In the genomic region with DNA sequence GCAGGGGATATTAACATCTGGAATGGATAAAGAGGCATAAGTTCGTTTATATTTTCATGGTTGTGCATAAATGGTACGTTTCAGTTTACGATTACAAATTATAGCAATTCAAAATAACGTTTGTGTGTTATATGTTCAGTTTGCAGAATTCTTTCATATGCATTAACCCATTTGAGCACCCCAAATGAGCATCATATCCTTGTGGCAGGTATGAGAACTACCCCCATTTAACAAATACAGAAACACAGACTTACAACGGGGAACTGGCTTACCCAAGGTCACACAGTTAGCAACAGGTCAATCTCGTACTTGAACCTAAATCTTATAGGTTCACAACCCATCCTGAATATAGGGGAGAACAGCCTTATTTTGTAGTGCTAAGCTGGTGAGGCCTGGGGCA, we compare ENCODE assay signal across 24 cellular contexts. TPM values are rescaled to one million over a fixed set of nuclear protein-coding genes. Genes with fewer than 3 reads are reported as not detected.
DNase-seq lines count a peak whose midpoint lies in the region; ATAC-seq and TF ChIP-seq lines count a peak whose summit lies in the region.
"Had no signal": no experiment of that assay in that cellular context is flagged by ENCODE, and none has a peak within 500 bp of the region (broad histone marks: within the 10 kb centered on the region; RNA-seq: fewer than 3 reads in every experiment).

No MANE protein-coding gene starts in this region.

- intact Hi-C loops in Right ventricle myocardium superior (cut with DNase I), result no loop called here

- H3K36me3 ChIP-seq in cardiac muscle cell (no peaks in the 10 kb centered on the region), SJCRH30 (no peaks in the 10 kb centered on the region)
- H3K36me3 ChIP-seq: BLaER1, lower lobe of right lung, right atrium auricular region, tibial nerve had no signal

- H3K4me1 ChIP-seq in cardiac muscle cell (ENCODE audit: low read depth) (peaks cover 4% of the 10 kb centered on the region), foreskin keratinocyte (no peaks in the 10 kb centered on the region), SJCRH30 (no peaks in the 10 kb centered on the region)
- H3K4me1 ChIP-seq: BLaER1, lower lobe of right lung, tibial nerve had no signal

- H3K4me3 ChIP-seq in cardiac muscle cell (no peak overlapping the region), cardiac fibroblast (replicated peaks in 1 of 2; ENCODE audit: low read depth in 2 of 2, low read length in 2 of 2) (no peak overlapping the region), SJCRH30 (no peak overlapping the region)
- H3K4me3 ChIP-seq: BLaER1, dorsolateral prefrontal cortex, lower lobe of right lung, right atrium auricular region, tibial nerve had no signal

- H3K27me3 ChIP-seq in cardiac muscle cell (no peaks in the 10 kb centered on the region), foreskin keratinocyte (no peaks in the 10 kb centered on the region), SJCRH30 (no peaks in the 10 kb centered on the region)
- H3K27me3 ChIP-seq: BLaER1, dorsolateral prefrontal cortex, right atrium auricular region, tibial nerve had no signal

- peak; percentile 17 for TF ChIP-seq CTCF in cardiac muscle cell (IDR thresholded peaks at IDR 0.05; ENCODE audit: low read depth, low read length)
- peak; percentile 29 for TF ChIP-seq CTCF in cardiac fibroblast (IDR thresholded peaks at IDR 0.05; ENCODE audit: low read depth, low read length)
- TF ChIP-seq CTCF in foreskin keratinocyte (conservative IDR thresholded peaks at IDR 0.05), result peak; percentile 28

- H3K9me3 ChIP-seq in cardiac muscle cell (ENCODE audit: low read depth) (no peaks in the 10 kb centered on the region), SJCRH30 (replicated peaks) (no peaks in the 10 kb centered on the region)
- H3K9me3 ChIP-seq: BLaER1, lower lobe of right lung, right atrium auricular region, tibial nerve had no signal

- DNase-seq in cardiac muscle cell (ENCODE audit: low read depth in 1 of 2, low spot score in 1 of 2) (no peak), Right ventricle myocardium superior (no peak), cardiac fibroblast (ENCODE audit: low read depth in 2 of 2) (no peak), foreskin keratinocyte (no peak), SJCRH30 (no peak), NCI-H2081 treated with DMSO at 0.1 percent for 48 hours (lab: John Stamatoyannopoulos, UW) (no peak)
- DNase-seq: activated CD4-positive, alpha-beta memory T cell treated with anti-CD3 and anti-CD28 coated beads, Interleukin-2, amount 10 ng/mL, durations not matched to agents 7 days and 5 days; activated effector memory CD4-positive, alpha-beta T cell treated with Interleukin-2 at 50 U/mL for 16 hours; caudate nucleus; COR-L47; DMS79 treated with DMSO at 0.1 percent for 48 hours; dorsolateral prefrontal cortex; kidney; lower lobe of right lung; NCI-H1417 treated with DMSO at 0.1 percent for 48 hours; NCI-H524 treated with DMSO at 0.1 percent for 48 hours; stimulated activated CD4-positive, alpha-beta T cell treated with anti-CD3 and anti-CD28 coated beads, Interleukin-12 subunit alpha, Interleukin-12 subunit beta, amount 100 ng/mL, for 4 hours; stimulated activated CD4-positive, alpha-beta T cell treated with anti-CD3 and anti-CD28 coated beads, Interleukin-4, amount 100 ng/mL, for 4 hours had no signal

- no peak overlapping the region for H3K27ac ChIP-seq in cardiac muscle cell
- H3K27ac ChIP-seq in foreskin keratinocyte, result no peak overlapping the region
- no peak overlapping the region for H3K27ac ChIP-seq in SJCRH30
- H3K27ac ChIP-seq: BLaER1, dorsolateral prefrontal cortex, epithelial cell of prostate, lower lobe of right lung, tibial nerve had no signal

- ATAC-seq in Right ventricle myocardium superior (ENCODE audit: poor library complexity), result no peak
- no peak for ATAC-seq in foreskin keratinocyte
- no peak for ATAC-seq in HG03520 (IDR thresholded peaks at IDR 0.05; ENCODE audit: unreplicated experiment)
- no peak for ATAC-seq in GM21390 (IDR thresholded peaks at IDR 0.05; ENCODE audit: unreplicated experiment)
- ATAC-seq: lower lobe of right lung had no signal

RNA-seq across cellular contexts. Expression of gene EDNRA, which starts 33.1 kb away (rescaled TPM):
- total RNA-seq in cardiac muscle cell, result 43.1 and 46.5 TPM in 2 replicates
- 24.2 and 36.7 TPM in 2 replicates for polyA plus RNA-seq in cardiac muscle cell
- total RNA-seq in Right ventricle myocardium superior, result 3.7 TPM
- 3.7 and 5.1 TPM in 2 replicates for total RNA-seq in foreskin keratinocyte
- 0.82 and 1.5 TPM in 2 replicates for polyA plus RNA-seq in foreskin keratinocyte
- 1.1 TPM in 2 replicates for total RNA-seq in SJCRH30 (2014; rRNA removed; shearing (Covaris generic))
- total RNA-seq: activated CD4-positive, alpha-beta memory T cell treated with anti-CD3 and anti-CD28 coated beads, Interleukin-2, amount 10 ng/mL, durations not matched to agents 7 days and 5 days had no signal
